ENCODE assay signal across 32 cellular contexts in genomic region chr7:6286486-6286885, GRCh38. TPM values are rescaled to one million over a fixed set of nuclear protein-coding genes. Genes with fewer than 3 reads are reported as not detected.
DNase-seq lines count a peak whose midpoint lies in the region; ATAC-seq, FAIRE-seq and TF ChIP-seq lines count a peak whose summit lies in the region.
"Had no signal": no experiment of that assay in that cellular context is flagged by ENCODE, and none has a peak within 500 bp of the region (broad histone marks: within the 10 kb centered on the region; RNA-seq: fewer than 3 reads in every experiment).

No MANE protein-coding gene starts in this region.

- peak overlapping the region; percentile 54 for H4K8ac ChIP-seq in mesenchymal stem cell (ENCODE audit: low read length)

- H3K79me1 ChIP-seq in mesenchymal stem cell (replicated peaks; ENCODE audit: low read length, poor library complexity, severe bottlenecking), result no peaks in the 10 kb centered on the region

- peak overlapping the region; percentile 32 for H2AK5ac ChIP-seq in mesenchymal stem cell (ENCODE audit: low read length, severe bottlenecking)

- no peak for DNase-seq in HepG2 (ENCODE audit: low spot score)
- no peak for DNase-seq in right lobe of liver
- DNase-seq in SJSA1 (ENCODE audit: low read depth in 1 of 2, low spot score in 2 of 2), result peak; percentile 87 to 90
- no peak for DNase-seq in mesenchymal stem cell
- DNase-seq in activated CD4-positive, alpha-beta T cell treated with anti-CD3 and anti-CD28 coated beads for 1 hour, result no peak
- DNase-seq: activated CD4-positive, alpha-beta T cell treated with anti-CD3 and anti-CD28 coated beads, Interleukin-2, amount 50 U/mL, for 4 hours; activated CD4-positive, CD25-positive, alpha-beta regulatory T cell; activated CD8-positive, alpha-beta memory T cell treated with anti-CD3 and anti-CD28 coated beads, Interleukin-2, amount 50 U/mL, for 4 hours; activated naive CD4-positive, alpha-beta T cell treated with anti-CD3 and anti-CD28 coated beads for 36 hours; adrenal gland; CD4-positive, alpha-beta T cell; DMS79 treated with DMSO at 0.1 percent for 48 hours; esophagus squamous epithelium; H9; mammary epithelial cell; NCI-H1092; NCI-H1694; NCI-H446; NCI-H748 treated with DMSO at 0.1 percent for 48 hours; ovary; stimulated activated CD4-positive, alpha-beta T cell treated with anti-CD3 and anti-CD28 coated beads, Interleukin-1b, Interleukin-23, amount 100 ng/mL, for 48 hours; stimulated activated naive CD8-positive, alpha-beta T cell treated with anti-CD3 and anti-CD28 coated beads, Interleukin-15, Interleukin-2, amounts not matched to agents 100 U/mL and 50 U/mL, for 24 hours; T-helper 17 cell; testis had no signal

- CTCF ChIA-PET in HepG2 (lab: Yijun Ruan, JAX; ENCODE audit: low intra/inter-chr PET ratio, low total read pairs), result no interaction called here

- POLR2A ChIA-PET in HepG2 (lab: Yijun Ruan, JAX), result no interaction called here

- H3K9me3 ChIP-seq in HepG2 (ENCODE audit: low read length), result no peaks in the 10 kb centered on the region
- H3K9me3 ChIP-seq in right lobe of liver, result no peaks in the 10 kb centered on the region
- H3K9me3 ChIP-seq in SJSA1 (replicated peaks), result peaks cover 18% of the 10 kb centered on the region; the same call in 1 of the 2 replicates
- no peaks in the 10 kb centered on the region for H3K9me3 ChIP-seq in mesenchymal stem cell (ENCODE audit: control insufficient read depth, low read length)
- H3K9me3 ChIP-seq: adrenal gland, esophagus squamous epithelium, gastroesophageal sphincter, ovary, testis had no signal

- no peak overlapping the region for H3K23ac ChIP-seq in mesenchymal stem cell (ENCODE audit: low read length in 2 of 2)

- TF ChIP-seq POLR2A in HepG2 (IDR thresholded peaks at IDR 0.05; ENCODE audit: insufficient read depth in 1 of 2, low read depth in 2 of 2, low read length in 2 of 2) (no peak), right lobe of liver (IDR thresholded peaks at IDR 0.05) (no peak)

- no peak overlapping the region for H3K18ac ChIP-seq in mesenchymal stem cell (ENCODE audit: low read depth in 1 of 2, low read length in 2 of 2)

- H3K4me3 ChIP-seq in HepG2 (replicated peaks in 1 of 3; ENCODE audit: insufficient read depth in 1 of 3, low read depth in 2 of 3, low read length in 3 of 3) (no peak overlapping the region), right lobe of liver (no peak overlapping the region), SJSA1 (no peak overlapping the region), mesenchymal stem cell (ENCODE audit: insufficient read depth in 1 of 2, low read depth in 1 of 2, low read length in 2 of 2) (no peak overlapping the region)
- H3K4me3 ChIP-seq: adrenal gland, esophagus squamous epithelium, gastroesophageal sphincter, hepatocyte, ovary, SK-N-MC, smooth muscle cell, testis had no signal

- no peak for TF ChIP-seq RAD21 in HepG2 (CRISPR knock-in tag; IDR thresholded peaks at IDR 0.05)

- TF ChIP-seq EP300 in HepG2 (IDR thresholded peaks at IDR 0.05; ENCODE audit: low read depth in 2 of 2, low read length in 2 of 2) (no peak), HepG2 (CRISPR knock-in tag; IDR thresholded peaks at IDR 0.05; ENCODE audit: borderline replicate concordance) (no peak)

- no peak overlapping the region for H2BK12ac ChIP-seq in mesenchymal stem cell (ENCODE audit: low read length in 2 of 2)

- no peak overlapping the region for H2BK5ac ChIP-seq in mesenchymal stem cell (ENCODE audit: low read depth, low read length, poor library complexity, severe bottlenecking)

- H3K4ac ChIP-seq in mesenchymal stem cell (ENCODE audit: low read depth in 1 of 2, low read length in 2 of 2), result no peak overlapping the region

- TF ChIP-seq CTCF in HepG2 (CRISPR knock-in tag; IDR thresholded peaks at IDR 0.05) (no peak), right lobe of liver (IDR thresholded peaks at IDR 0.05) (no peak)

- no peaks in the 10 kb centered on the region for H3K36me3 ChIP-seq in HepG2 (replicated peaks in 1 of 2; ENCODE audit: control insufficient read depth in 1 of 2, insufficient read depth in 2 of 2, low read length in 2 of 2)
- no peaks in the 10 kb centered on the region for H3K36me3 ChIP-seq in right lobe of liver
- H3K36me3 ChIP-seq in SJSA1, result 0 out of 2 replicates have a peak, but pooled peaks cover 2% of the 10 kb centered on the region
- no peaks in the 10 kb centered on the region for H3K36me3 ChIP-seq in mesenchymal stem cell (ENCODE audit: control insufficient read depth in 1 of 2, insufficient read depth in 2 of 2, low read depth in 1 of 2, low read length in 2 of 2)
- H3K36me3 ChIP-seq: adrenal gland, esophagus squamous epithelium, gastroesophageal sphincter, ovary had no signal

- no peak overlapping the region for H3K14ac ChIP-seq in mesenchymal stem cell (ENCODE audit: low read length in 2 of 2)

- H3K27me3 ChIP-seq in HepG2 (ENCODE audit: control insufficient read depth in 1 of 2, insufficient read depth in 2 of 2, low read length in 2 of 2) (peaks cover 0 to 14% of the 10 kb centered on the region in 2 experiments; a peak in 2 of 5 replicates), right lobe of liver (no peaks in the 10 kb centered on the region), SJSA1 (replicated peaks) (no peaks in the 10 kb centered on the region), mesenchymal stem cell (ENCODE audit: control insufficient read depth in 1 of 2, insufficient read depth in 1 of 2, low read length in 2 of 2) (no peaks in the 10 kb centered on the region)
- H3K27me3 ChIP-seq: adrenal gland, esophagus squamous epithelium, gastroesophageal sphincter, hepatocyte, ovary, testis had no signal

- peak overlapping the region; percentile 19 for H2BK120ac ChIP-seq in mesenchymal stem cell (ENCODE audit: low read depth, low read length)

- peak overlapping the region; percentile 50 for H4K91ac ChIP-seq in mesenchymal stem cell (ENCODE audit: low read length)

- BruUV-seq in HepG2 (replicated peaks; lab: Mats Ljungman, UMichigan), result no TSS peak

- FAIRE-seq in HepG2 (lab: Jason Lieb, UNC), result no peak
- FAIRE-seq: TTC549 had no signal

- H3K9ac ChIP-seq in HepG2 (ENCODE audit: insufficient read depth, low read depth, low read length), result no peak overlapping the region
- no peak overlapping the region for H3K9ac ChIP-seq in mesenchymal stem cell (ENCODE audit: low read length)

- H3K4me1 ChIP-seq in HepG2 (ENCODE audit: insufficient read depth, low read length) (peaks cover 43% of the 10 kb centered on the region), right lobe of liver (no peaks in the 10 kb centered on the region), SJSA1 (replicated peaks) (peaks cover 56% of the 10 kb centered on the region), mesenchymal stem cell (ENCODE audit: control insufficient read depth, insufficient read depth, low read depth, low read length) (peaks cover 12% of the 10 kb centered on the region)
- H3K4me1 ChIP-seq: adrenal gland, gastroesophageal sphincter, testis had no signal

- in situ Hi-C loops in HepG2 (cut with HindIII; ENCODE audit: extremely low pct_ligation_motif_present, low pct_unique_long_range_greater_than_20kb), result no loop called here

- no peak overlapping the region for H2AFZ ChIP-seq in HepG2 (ENCODE audit: low read length)
- H2AFZ ChIP-seq in mesenchymal stem cell (ENCODE audit: low read depth, low read length), result no peak overlapping the region
- H2AFZ ChIP-seq: hepatocyte had no signal

- H3K4me2 ChIP-seq in HepG2 (ENCODE audit: low read depth, low read length) (peak overlapping the region; percentile 32; the same call in 1 of the 2 replicates), mesenchymal stem cell (ENCODE audit: low read length, poor library complexity, severe bottlenecking) (no peak overlapping the region)
- H3K4me2 ChIP-seq: hepatocyte, smooth muscle cell had no signal

- H4K20me1 ChIP-seq in HepG2 (ENCODE audit: insufficient read depth, low read length), result no peaks in the 10 kb centered on the region

- H3K27ac ChIP-seq in HepG2 (ENCODE audit: extremely low read length, insufficient read depth, low read length) (no peak overlapping the region), right lobe of liver (no peak overlapping the region), SJSA1 (peak overlapping the region; percentile 76), mesenchymal stem cell (ENCODE audit: low read length, poor library complexity, severe bottlenecking) (no peak overlapping the region)
- H3K27ac ChIP-seq: adrenal gland, esophagus squamous epithelium, gastroesophageal sphincter, hepatocyte, ovary, SK-N-MC, testis had no signal

- H3K79me2 ChIP-seq in HepG2 (ENCODE audit: insufficient read depth, low read length), result no peaks in the 10 kb centered on the region
- H3K79me2 ChIP-seq: hepatocyte had no signal

- H2BK15ac ChIP-seq in mesenchymal stem cell (ENCODE audit: low read depth, poor library complexity, severe bottlenecking), result no peak overlapping the region

- WGBS in HepG2 (ENCODE audit: low lambda C conversion rate), result 20% methylated on average over 8 of the region's 8 CpGs
- 92% methylated on average over 8 of the region's 8 CpGs for WGBS in right lobe of liver (ENCODE audit: insufficient coverage, low coverage, low lambda C conversion rate, missing lambda C conversion rate)
- whole genome bisulfite sequencing in mesenchymal stem cell, result 94% methylated on average over 8 of the region's 8 CpGs

- peak; percentile 43; the same call in 1 of the 3 replicates for ATAC-seq in HepG2
- ATAC-seq in right lobe of liver, result no peak
- no peak for ATAC-seq in HG02981 (IDR thresholded peaks at IDR 0.05; ENCODE audit: unreplicated experiment)
- no peak for ATAC-seq in GM19328 (IDR thresholded peaks at IDR 0.05; ENCODE audit: unreplicated experiment)
- no peak for ATAC-seq in HG03457 (IDR thresholded peaks at IDR 0.05; ENCODE audit: unreplicated experiment)
- ATAC-seq: gastroesophageal sphincter; stimulated activated naive CD8-positive, alpha-beta T cell treated with anti-CD3 and anti-CD28 coated beads, Interleukin-15, Interleukin-2, amounts not matched to agents 100 U/mL and 50 U/mL, for 24 hours; T-helper 17 cell had no signal

- intact Hi-C loops in HepG2 (cut with micrococcal nuclease; ENCODE audit: unreplicated experiment) (no loop called here), right lobe of liver (cut with DNase I) (no loop called here)

RNA-seq across cellular contexts. Expression of gene CYTH3, which starts 14.1 kb away (rescaled TPM):
- total RNA-seq in HepG2 (2016; rRNA removed; fragmentation: Illumina TruSeq; extraction: Trizol) (2.8 and 3.8 TPM in 2 replicates), right lobe of liver (1 to 10 TPM; 2.7 to 6.6 (median 4.1) TPM)
- total RNA-seq in HepG2 (2016; cell fraction: cytosol; rRNA removed; fragmentation: Illumina TruSeq; extraction: Trizol; ENCODE audit: low read depth), result 1.0 and 1.1 TPM in 2 replicates
- 2.4 and 2.8 TPM in 2 replicates for total RNA-seq in HepG2 (2016; cell fraction: insoluble cytoplasmic fraction; rRNA removed; fragmentation: Illumina TruSeq; extraction: Trizol)
- total RNA-seq in HepG2 (2016; cell fraction: membrane; rRNA removed; fragmentation: Illumina TruSeq; extraction: Trizol), result 1.7 and 2.4 TPM in 2 replicates
- total RNA-seq in HepG2 (2016; cell fraction: nucleus; rRNA removed; fragmentation: Illumina TruSeq; extraction: Trizol), result 3.0 and 3.4 TPM in 2 replicates
- polyA plus RNA-seq in HepG2 (2011; rRNA removed), result 3.1 and 4.6 TPM in 2 replicates
- polyA plus RNA-seq in HepG2 (2011; cell fraction: cytosol; rRNA removed), result 2.6 and 4.2 TPM in 2 replicates
- 8.7 and 13.2 TPM in 2 replicates for polyA plus RNA-seq in HepG2 (2011; cell fraction: nucleus; rRNA removed)
- polyA plus RNA-seq in HepG2 (2012), result 1.8 and 2.2 TPM in 2 replicates
- polyA plus RNA-seq in HepG2 (2016; cell fraction: cytosol; fragmentation: Illumina TruSeq; extraction: Trizol; ENCODE audit: low read depth), result 0.34 and 0.46 TPM in 2 replicates
- 2.3 and 2.5 TPM in 2 replicates for polyA plus RNA-seq in HepG2 (2016; cell fraction: insoluble cytoplasmic fraction; fragmentation: Illumina TruSeq; extraction: Trizol; ENCODE audit: low read depth)
- 1.4 and 1.8 TPM in 2 replicates for polyA plus RNA-seq in HepG2 (2016; cell fraction: membrane; fragmentation: Illumina TruSeq; extraction: Trizol; ENCODE audit: low read depth)
- polyA plus RNA-seq in HepG2 (2016; cell fraction: nucleus; fragmentation: Illumina TruSeq; extraction: Trizol; ENCODE audit: insufficient read depth, low read depth), result 5.6 and 6.5 TPM in 2 replicates
- polyA minus RNA-seq in HepG2 (2011; rRNA and poly(A)+ RNA removed; ENCODE audit: low replicate concordance), result 5.8 and 17.9 TPM in 2 replicates
- 1.9 and 2.3 TPM in 2 replicates for polyA minus RNA-seq in HepG2 (2011; cell fraction: cytosol; rRNA and poly(A)+ RNA removed)
- 2.4 and 3.0 TPM in 2 replicates for polyA minus RNA-seq in HepG2 (2011; cell fraction: nucleus; rRNA and poly(A)+ RNA removed)
- total RNA-seq in SJSA1 (2014; rRNA removed; shearing (Covaris generic)), result 38.6 and 47.8 TPM in 2 replicates
- 29.0 TPM for polyA plus RNA-seq in mesenchymal stem cell (2013, experiment 1 of 2)
- polyA plus RNA-seq in mesenchymal stem cell (2013, experiment 2 of 2), result 33.4 TPM

Comparison
In these comparisons a context has a peak if more than half of its experiments do, and no peak if none do; other contexts are left out.
1. DNase-seq: peak in SJSA1 (2 of 2); none in HepG2 (single experiment), right lobe of liver (0 of 3), mesenchymal stem cell (single experiment) and activated CD4-positive, alpha-beta T cell treated with anti-CD3 and anti-CD28 coated beads for 1 hour (single experiment).